In the genomic region with DNA sequence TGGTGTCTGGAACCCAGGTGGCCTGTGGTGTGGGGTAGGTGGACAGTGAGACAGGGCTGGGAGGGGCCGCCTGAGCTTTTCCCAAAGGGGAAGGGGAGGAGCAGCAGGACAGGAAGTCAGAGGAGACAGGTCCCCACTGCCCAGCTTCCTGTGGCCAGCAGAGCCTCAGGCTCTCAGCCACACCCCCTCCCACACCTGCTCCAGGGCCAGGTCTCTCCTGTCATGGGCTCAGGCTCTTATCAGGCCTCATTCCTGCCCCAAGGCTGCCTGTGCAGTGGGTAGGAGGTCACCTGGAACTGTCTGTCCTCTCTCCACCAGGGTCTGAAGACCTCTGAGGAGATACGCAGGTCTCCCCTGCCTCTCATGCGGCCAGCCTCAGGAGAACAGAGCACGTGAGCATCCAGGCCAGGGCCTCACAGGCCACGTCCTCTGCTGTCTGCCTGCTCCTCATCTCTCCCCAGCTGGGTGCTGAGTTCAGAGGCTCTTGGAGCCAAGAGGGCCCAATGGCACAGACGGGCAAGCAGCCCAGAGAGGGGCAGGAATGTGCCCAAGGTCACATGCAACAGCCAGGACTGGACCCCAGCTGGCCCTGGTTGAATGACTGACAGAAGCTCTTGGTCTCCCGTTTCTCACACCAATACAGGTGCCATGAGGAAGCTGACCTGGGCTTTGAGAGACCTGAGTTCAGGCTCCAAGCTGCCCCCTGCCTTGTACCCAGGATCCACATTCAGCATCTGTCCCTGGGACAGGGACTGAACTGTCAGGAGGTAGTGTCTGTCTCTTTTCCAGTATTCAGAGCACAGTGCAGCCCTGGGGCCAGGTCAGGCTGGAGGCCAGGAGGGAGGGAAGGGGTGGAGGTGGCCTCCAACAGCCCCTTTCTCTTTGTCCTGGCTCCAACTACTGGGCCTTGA, we compare ENCODE assay signal across 1 cellular context.
A peak's percentile ranks its signal among the peaks of the same experiment; 100 is the strongest.
TF ChIP-seq lines count a peak whose summit lies in the region.

No MANE protein-coding gene starts in this region.

TF ChIP-seq in HepG2, 621 proteins besides CTCF, POLR2A, EP300 and RAD21 (continues in another document):
- TF ChIP-seq ZNF747 (CRISPR knock-in tag; IDR thresholded peaks at IDR 0.05; ENCODE audit: borderline replicate concordance) = 0 out of 2 replicates have a peak, but pooled peaks have one; percentile 10
- TF ChIP-seq GABPB1 (CRISPR knock-in tag; IDR thresholded peaks at IDR 0.05) = peak; percentile 58
- TF ChIP-seq, protein P1, sequence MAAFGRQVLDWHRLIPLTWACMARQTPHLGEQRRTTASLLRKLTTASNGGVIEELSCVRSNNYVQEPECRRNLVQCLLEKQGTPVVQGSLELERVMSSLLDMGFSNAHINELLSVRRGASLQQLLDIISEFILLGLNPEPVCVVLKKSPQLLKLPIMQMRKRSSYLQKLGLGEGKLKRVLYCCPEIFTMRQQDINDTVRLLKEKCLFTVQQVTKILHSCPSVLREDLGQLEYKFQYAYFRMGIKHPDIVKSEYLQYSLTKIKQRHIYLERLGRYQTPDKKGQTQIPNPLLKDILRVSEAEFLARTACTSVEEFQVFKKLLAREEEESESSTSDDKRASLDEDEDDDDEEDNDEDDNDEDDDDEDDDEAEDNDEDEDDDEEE (CRISPR knock-in tag; IDR thresholded peaks at IDR 0.05) = 0 out of 2 replicates have a peak, but pooled peaks have one; percentile 52
- TF ChIP-seq, protein P2, sequence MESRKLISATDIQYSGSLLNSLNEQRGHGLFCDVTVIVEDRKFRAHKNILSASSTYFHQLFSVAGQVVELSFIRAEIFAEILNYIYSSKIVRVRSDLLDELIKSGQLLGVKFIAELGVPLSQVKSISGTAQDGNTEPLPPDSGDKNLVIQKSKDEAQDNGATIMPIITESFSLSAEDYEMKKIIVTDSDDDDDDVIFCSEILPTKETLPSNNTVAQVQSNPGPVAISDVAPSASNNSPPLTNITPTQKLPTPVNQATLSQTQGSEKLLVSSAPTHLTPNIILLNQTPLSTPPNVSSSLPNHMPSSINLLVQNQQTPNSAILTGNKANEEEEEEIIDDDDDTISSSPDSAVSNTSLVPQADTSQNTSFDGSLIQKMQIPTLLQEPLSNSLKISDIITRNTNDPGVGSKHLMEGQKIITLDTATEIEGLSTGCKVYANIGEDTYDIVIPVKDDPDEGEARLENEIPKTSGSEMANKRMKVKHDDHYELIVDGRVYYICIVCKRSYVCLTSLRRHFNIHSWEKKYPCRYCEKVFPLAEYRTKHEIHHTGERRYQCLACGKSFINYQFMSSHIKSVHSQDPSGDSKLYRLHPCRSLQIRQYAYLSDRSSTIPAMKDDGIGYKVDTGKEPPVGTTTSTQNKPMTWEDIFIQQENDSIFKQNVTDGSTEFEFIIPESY (CRISPR knock-in tag; IDR thresholded peaks at IDR 0.05) = no peak
- TF ChIP-seq, protein P3, sequence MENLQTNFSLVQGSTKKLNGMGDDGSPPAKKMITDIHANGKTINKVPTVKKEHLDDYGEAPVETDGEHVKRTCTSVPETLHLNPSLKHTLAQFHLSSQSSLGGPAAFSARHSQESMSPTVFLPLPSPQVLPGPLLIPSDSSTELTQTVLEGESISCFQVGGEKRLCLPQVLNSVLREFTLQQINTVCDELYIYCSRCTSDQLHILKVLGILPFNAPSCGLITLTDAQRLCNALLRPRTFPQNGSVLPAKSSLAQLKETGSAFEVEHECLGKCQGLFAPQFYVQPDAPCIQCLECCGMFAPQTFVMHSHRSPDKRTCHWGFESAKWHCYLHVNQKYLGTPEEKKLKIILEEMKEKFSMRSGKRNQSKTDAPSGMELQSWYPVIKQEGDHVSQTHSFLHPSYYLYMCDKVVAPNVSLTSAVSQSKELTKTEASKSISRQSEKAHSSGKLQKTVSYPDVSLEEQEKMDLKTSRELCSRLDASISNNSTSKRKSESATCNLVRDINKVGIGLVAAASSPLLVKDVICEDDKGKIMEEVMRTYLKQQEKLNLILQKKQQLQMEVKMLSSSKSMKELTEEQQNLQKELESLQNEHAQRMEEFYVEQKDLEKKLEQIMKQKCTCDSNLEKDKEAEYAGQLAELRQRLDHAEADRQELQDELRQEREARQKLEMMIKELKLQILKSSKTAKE (CRISPR knock-in tag; IDR thresholded peaks at IDR 0.05; ENCODE audit: borderline replicate concordance) = no peak
- no peak for TF ChIP-seq TOE1 (CRISPR knock-in tag; IDR thresholded peaks at IDR 0.05)
- peak; percentile 57; the same call in 1 of the 2 replicates for TF ChIP-seq SP5 (CRISPR knock-in tag; IDR thresholded peaks at IDR 0.05; ENCODE audit: borderline replicate concordance, low read depth)
- 0 out of 2 replicates have a peak, but pooled peaks have one; percentile 42 for TF ChIP-seq PPARG (CRISPR knock-in tag; conservative IDR thresholded peaks at IDR 0.05)
- TF ChIP-seq POLR2AphosphoS5 (IDR thresholded peaks at IDR 0.05; ENCODE audit: low read depth, low read length) = no peak
- TF ChIP-seq ZNF883 (CRISPR knock-in tag; IDR thresholded peaks at IDR 0.05; ENCODE audit: not compliant biosample characterization) = peak; percentile 63
- TF ChIP-seq, protein P4, sequence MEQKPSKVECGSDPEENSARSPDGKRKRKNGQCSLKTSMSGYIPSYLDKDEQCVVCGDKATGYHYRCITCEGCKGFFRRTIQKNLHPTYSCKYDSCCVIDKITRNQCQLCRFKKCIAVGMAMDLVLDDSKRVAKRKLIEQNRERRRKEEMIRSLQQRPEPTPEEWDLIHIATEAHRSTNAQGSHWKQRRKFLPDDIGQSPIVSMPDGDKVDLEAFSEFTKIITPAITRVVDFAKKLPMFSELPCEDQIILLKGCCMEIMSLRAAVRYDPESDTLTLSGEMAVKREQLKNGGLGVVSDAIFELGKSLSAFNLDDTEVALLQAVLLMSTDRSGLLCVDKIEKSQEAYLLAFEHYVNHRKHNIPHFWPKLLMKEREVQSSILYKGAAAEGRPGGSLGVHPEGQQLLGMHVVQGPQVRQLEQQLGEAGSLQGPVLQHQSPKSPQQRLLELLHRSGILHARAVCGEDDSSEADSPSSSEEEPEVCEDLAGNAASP (CRISPR knock-in tag; IDR thresholded peaks at IDR 0.05; ENCODE audit: borderline replicate concordance) = no peak
- TF ChIP-seq, protein P5, sequence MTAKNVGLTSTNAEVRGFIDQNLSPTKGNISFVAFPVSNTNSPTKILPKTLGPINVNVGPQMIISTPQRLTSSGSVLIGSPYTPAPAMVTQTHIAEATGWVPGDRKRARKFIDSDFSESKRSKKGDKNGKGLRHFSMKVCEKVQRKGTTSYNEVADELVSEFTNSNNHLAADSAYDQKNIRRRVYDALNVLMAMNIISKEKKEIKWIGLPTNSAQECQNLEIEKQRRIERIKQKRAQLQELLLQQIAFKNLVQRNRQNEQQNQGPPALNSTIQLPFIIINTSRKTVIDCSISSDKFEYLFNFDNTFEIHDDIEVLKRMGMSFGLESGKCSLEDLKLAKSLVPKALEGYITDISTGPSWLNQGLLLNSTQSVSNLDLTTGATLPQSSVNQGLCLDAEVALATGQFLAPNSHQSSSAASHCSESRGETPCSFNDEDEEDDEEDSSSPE (CRISPR knock-in tag; IDR thresholded peaks at IDR 0.05) = no peak
- TF ChIP-seq ZNF547 (CRISPR knock-in tag; IDR thresholded peaks at IDR 0.05) = no peak
- TF ChIP-seq ZBTB20 (CRISPR knock-in tag; IDR thresholded peaks at IDR 0.05; ENCODE audit: borderline replicate concordance, low read depth) = no peak
- 0 out of 2 replicates have a peak, but pooled peaks have one; percentile 1 for TF ChIP-seq ZNF205 (CRISPR knock-in tag; IDR thresholded peaks at IDR 0.05)
- TF ChIP-seq ZNF335 (CRISPR knock-in tag; IDR thresholded peaks at IDR 0.05) = no peak
- 0 out of 2 replicates have a peak, but pooled peaks have one; percentile 27 for TF ChIP-seq ZNF563 (CRISPR knock-in tag; IDR thresholded peaks at IDR 0.05)
- no peak for TF ChIP-seq KAT2B (IDR thresholded peaks at IDR 0.05; ENCODE audit: borderline replicate concordance, low read depth, low read length)
- TF ChIP-seq ZSCAN31 (CRISPR knock-in tag; IDR thresholded peaks at IDR 0.05; ENCODE audit: low read depth) = no peak
- 0 out of 2 replicates have a peak, but pooled peaks have one; percentile 11 for TF ChIP-seq ZNF761 (CRISPR knock-in tag; conservative IDR thresholded peaks at IDR 0.05)
- peak; percentile 20; the same call in 1 of the 2 replicates for TF ChIP-seq EEA1 (CRISPR knock-in tag; IDR thresholded peaks at IDR 0.05; ENCODE audit: borderline replicate concordance)
- TF ChIP-seq, protein P6, sequence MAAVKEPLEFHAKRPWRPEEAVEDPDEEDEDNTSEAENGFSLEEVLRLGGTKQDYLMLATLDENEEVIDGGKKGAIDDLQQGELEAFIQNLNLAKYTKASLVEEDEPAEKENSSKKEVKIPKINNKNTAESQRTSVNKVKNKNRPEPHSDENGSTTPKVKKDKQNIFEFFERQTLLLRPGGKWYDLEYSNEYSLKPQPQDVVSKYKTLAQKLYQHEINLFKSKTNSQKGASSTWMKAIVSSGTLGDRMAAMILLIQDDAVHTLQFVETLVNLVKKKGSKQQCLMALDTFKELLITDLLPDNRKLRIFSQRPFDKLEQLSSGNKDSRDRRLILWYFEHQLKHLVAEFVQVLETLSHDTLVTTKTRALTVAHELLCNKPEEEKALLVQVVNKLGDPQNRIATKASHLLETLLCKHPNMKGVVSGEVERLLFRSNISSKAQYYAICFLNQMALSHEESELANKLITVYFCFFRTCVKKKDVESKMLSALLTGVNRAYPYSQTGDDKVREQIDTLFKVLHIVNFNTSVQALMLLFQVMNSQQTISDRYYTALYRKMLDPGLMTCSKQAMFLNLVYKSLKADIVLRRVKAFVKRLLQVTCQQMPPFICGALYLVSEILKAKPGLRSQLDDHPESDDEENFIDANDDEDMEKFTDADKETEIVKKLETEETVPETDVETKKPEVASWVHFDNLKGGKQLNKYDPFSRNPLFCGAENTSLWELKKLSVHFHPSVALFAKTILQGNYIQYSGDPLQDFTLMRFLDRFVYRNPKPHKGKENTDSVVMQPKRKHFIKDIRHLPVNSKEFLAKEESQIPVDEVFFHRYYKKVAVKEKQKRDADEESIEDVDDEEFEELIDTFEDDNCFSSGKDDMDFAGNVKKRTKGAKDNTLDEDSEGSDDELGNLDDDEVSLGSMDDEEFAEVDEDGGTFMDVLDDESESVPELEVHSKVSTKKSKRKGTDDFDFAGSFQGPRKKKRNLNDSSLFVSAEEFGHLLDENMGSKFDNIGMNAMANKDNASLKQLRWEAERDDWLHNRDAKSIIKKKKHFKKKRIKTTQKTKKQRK (IDR thresholded peaks at IDR 0.05; ENCODE audit: low read length) = no peak
- 0 out of 2 replicates have a peak, but pooled peaks have one; percentile 44 for TF ChIP-seq HNRNPL (IDR thresholded peaks at IDR 0.05; ENCODE audit: low read depth, low read length)
- 0 out of 2 replicates have a peak, but pooled peaks have one; percentile 59 for TF ChIP-seq ZNF468 (CRISPR knock-in tag; IDR thresholded peaks at IDR 0.05)
- no peak for TF ChIP-seq ZNF337 (CRISPR knock-in tag; IDR thresholded peaks at IDR 0.05; ENCODE audit: borderline replicate concordance, low read depth)
- TF ChIP-seq SP2 (CRISPR knock-in tag; IDR thresholded peaks at IDR 0.05) = no peak
- TF ChIP-seq, protein P7, sequence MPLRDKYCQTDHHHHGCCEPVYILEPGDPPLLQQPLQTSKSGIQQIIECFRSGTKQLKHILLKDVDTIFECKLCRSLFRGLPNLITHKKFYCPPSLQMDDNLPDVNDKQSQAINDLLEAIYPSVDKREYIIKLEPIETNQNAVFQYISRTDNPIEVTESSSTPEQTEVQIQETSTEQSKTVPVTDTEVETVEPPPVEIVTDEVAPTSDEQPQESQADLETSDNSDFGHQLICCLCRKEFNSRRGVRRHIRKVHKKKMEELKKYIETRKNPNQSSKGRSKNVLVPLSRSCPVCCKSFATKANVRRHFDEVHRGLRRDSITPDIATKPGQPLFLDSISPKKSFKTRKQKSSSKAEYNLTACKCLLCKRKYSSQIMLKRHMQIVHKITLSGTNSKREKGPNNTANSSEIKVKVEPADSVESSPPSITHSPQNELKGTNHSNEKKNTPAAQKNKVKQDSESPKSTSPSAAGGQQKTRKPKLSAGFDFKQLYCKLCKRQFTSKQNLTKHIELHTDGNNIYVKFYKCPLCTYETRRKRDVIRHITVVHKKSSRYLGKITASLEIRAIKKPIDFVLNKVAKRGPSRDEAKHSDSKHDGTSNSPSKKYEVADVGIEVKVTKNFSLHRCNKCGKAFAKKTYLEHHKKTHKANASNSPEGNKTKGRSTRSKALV (CRISPR knock-in tag; IDR thresholded peaks at IDR 0.05) = no peak
- TF ChIP-seq NR1H2 (CRISPR knock-in tag; IDR thresholded peaks at IDR 0.05; ENCODE audit: borderline replicate concordance, low read depth) = no peak
- TF ChIP-seq FLYWCH1 (CRISPR knock-in tag; IDR thresholded peaks at IDR 0.05) = no peak
- no peak for TF ChIP-seq SRF (IDR thresholded peaks at IDR 0.05; ENCODE audit: low read depth, low read length)
- 0 out of 2 replicates have a peak, but pooled peaks have one; percentile 36 for TF ChIP-seq ZNF326 (CRISPR knock-in tag; IDR thresholded peaks at IDR 0.05; ENCODE audit: borderline replicate concordance)
- no peak for TF ChIP-seq ZNF549 (CRISPR knock-in tag; IDR thresholded peaks at IDR 0.05)
- no peak for TF ChIP-seq ZNF138 (CRISPR knock-in tag; IDR thresholded peaks at IDR 0.05; ENCODE audit: low read depth)
- 0 out of 2 replicates have a peak, but pooled peaks have one; percentile 13 for TF ChIP-seq ZNF543 (CRISPR knock-in tag; IDR thresholded peaks at IDR 0.05)
- TF ChIP-seq AGO2 (optimal IDR thresholded peaks at IDR 0.05; ENCODE audit: low read depth, low read length) = peak; percentile 65
- TF ChIP-seq, protein P8, sequence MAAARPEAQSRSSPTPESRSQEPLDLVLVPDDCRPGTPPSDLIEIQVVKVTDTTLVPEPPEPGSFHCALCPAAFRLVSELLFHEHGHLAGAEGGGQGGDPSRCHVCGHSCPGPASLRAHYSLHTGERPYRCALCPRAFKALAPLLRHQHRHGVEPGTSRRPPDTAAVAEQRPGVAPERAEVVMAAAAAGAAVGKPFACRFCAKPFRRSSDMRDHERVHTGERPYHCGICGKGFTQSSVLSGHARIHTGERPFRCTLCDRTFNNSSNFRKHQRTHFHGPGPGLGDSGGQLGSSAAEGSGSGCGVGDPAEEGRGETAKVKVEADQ (CRISPR knock-in tag; IDR thresholded peaks at IDR 0.05; ENCODE audit: borderline replicate concordance) = 0 out of 2 replicates have a peak, but pooled peaks have one; percentile 29
- TF ChIP-seq ZNF136 (CRISPR knock-in tag; IDR thresholded peaks at IDR 0.05; ENCODE audit: low read depth) = 0 out of 2 replicates have a peak, but pooled peaks have one; percentile 30
- TF ChIP-seq, protein P9, sequence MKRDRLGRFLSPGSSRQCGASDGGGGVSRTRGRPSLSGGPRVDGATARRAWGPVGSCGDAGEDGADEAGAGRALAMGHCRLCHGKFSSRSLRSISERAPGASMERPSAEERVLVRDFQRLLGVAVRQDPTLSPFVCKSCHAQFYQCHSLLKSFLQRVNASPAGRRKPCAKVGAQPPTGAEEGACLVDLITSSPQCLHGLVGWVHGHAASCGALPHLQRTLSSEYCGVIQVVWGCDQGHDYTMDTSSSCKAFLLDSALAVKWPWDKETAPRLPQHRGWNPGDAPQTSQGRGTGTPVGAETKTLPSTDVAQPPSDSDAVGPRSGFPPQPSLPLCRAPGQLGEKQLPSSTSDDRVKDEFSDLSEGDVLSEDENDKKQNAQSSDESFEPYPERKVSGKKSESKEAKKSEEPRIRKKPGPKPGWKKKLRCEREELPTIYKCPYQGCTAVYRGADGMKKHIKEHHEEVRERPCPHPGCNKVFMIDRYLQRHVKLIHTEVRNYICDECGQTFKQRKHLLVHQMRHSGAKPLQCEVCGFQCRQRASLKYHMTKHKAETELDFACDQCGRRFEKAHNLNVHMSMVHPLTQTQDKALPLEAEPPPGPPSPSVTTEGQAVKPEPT (CRISPR knock-in tag; IDR thresholded peaks at IDR 0.05; ENCODE audit: low read depth) = 0 out of 2 replicates have a peak, but pooled peaks have one; percentile 54
- TF ChIP-seq ARNT2 (CRISPR knock-in tag; IDR thresholded peaks at IDR 0.05; ENCODE audit: low read depth) = no peak
- TF ChIP-seq GABPA (IDR thresholded peaks at IDR 0.05; ENCODE audit: low read depth, low read length) = no peak
- TF ChIP-seq GABPA (CRISPR knock-in tag; IDR thresholded peaks at IDR 0.05; ENCODE audit: low read depth) = peak; percentile 81
